17 cellular contexts compared by ENCODE assay signal in genomic region chr10:12403119-12403518, GRCh38. TPM values are rescaled to one million over a fixed set of nuclear protein-coding genes. Genes with fewer than 3 reads are reported as not detected.
A peak's percentile ranks its signal among the peaks of the same experiment; 100 is the strongest.
DNase-seq lines count a peak whose midpoint lies in the region; TF ChIP-seq lines count a peak whose summit lies in the region.
"Had no signal": no experiment of that assay in that cellular context is flagged by ENCODE, and none has a peak within 500 bp of the region (broad histone marks: within the 10 kb centered on the region; RNA-seq: fewer than 3 reads in every experiment).

No MANE protein-coding gene starts in this region.

- peak; percentile 33 for DNase-seq in activated CD8-positive, alpha-beta memory T cell treated with anti-CD3 and anti-CD28 coated beads, Interleukin-2, amount 50 U/mL, for 48 hours
- no peak for DNase-seq in activated CD8-positive, alpha-beta memory T cell treated with anti-CD3 and anti-CD28 coated beads, Interleukin-2, amount 50 U/mL, for 4 hours
- DNase-seq in mesenteric fat pad (ENCODE audit: low spot score) = peak; percentile 59
- no peak for DNase-seq in EL
- DNase-seq in NCI-H146 treated with DMSO at 0.1 percent for 48 hours (lab: John Stamatoyannopoulos, UW; ENCODE audit: unreplicated experiment) = no peak
- DNase-seq in activated gamma-delta T cell (lab: John Stamatoyannopoulos, UW) = no peak
- DNase-seq: BE2C; C1 segment of cervical spinal cord; CD4-positive, CD25-positive, alpha-beta regulatory T cell; CD8-positive, alpha-beta memory T cell; COR-L47; DMS 273 treated with DMSO at 0.1 percent for 48 hours; DMS53; DND-41; GM23248 had no signal

- H4K20me1 ChIP-seq in KMS-11 (ENCODE audit: insufficient read depth) = no peaks in the 10 kb centered on the region

- no peak overlapping the region for H2AFZ ChIP-seq in KMS-11 (ENCODE audit: low read depth)
- H2AFZ ChIP-seq: GM23248 had no signal

- TF ChIP-seq CTCF in KMS-11 (conservative IDR thresholded peaks at IDR 0.05; ENCODE audit: low read depth, low read length) = no peak

- H3K27me3 ChIP-seq in KMS-11 (ENCODE audit: insufficient read depth, low read depth) = no peaks in the 10 kb centered on the region
- H3K27me3 ChIP-seq: BE2C had no signal

- H3K4me3 ChIP-seq in KMS-11 (IDR thresholded peaks at IDR 0.05; ENCODE audit: insufficient read depth, low read depth, low read length) = no peak overlapping the region
- H3K4me3 ChIP-seq: GM23248, HAP-1 had no signal

- H3K79me2 ChIP-seq in KMS-11 (ENCODE audit: insufficient read depth, low read depth) = peaks cover 21% of the 10 kb centered on the region; the same call in 1 of the 2 replicates

- no peaks in the 10 kb centered on the region for H3K36me3 ChIP-seq in KMS-11 (ENCODE audit: insufficient read depth)
- H3K36me3 ChIP-seq: BE2C, HAP-1 had no signal

- no peak overlapping the region for H3K9ac ChIP-seq in KMS-11
- H3K9ac ChIP-seq: GM23248 had no signal

- peaks cover 66% of the 10 kb centered on the region for H3K4me1 ChIP-seq in KMS-11 (ENCODE audit: low read depth, poor library complexity, severe bottlenecking)
- H3K4me1 ChIP-seq: BE2C, HAP-1 had no signal

- peak overlapping the region; percentile 99; the same call in 1 of the 2 replicates for H3K27ac ChIP-seq in KMS-11
- H3K27ac ChIP-seq: GM23248 had no signal

- H3K4me2 ChIP-seq in KMS-11 = peak overlapping the region; percentile 100; the same call in 1 of the 2 replicates

RNA-seq across cellular contexts. Expression of gene CAMK1D, which starts 53.8 kb away (rescaled TPM):
- total RNA-seq in mesenteric fat pad = 16.5 TPM

Comparison
In these comparisons a context has a peak if more than half of its experiments do, and no peak if none do; other contexts are left out.
1. DNase-seq: peak in activated CD8-positive, alpha-beta memory T cell treated with anti-CD3 and anti-CD28 coated beads, Interleukin-2, amount 50 U/mL, for 48 hours (single experiment) and mesenteric fat pad (single experiment); none in activated CD8-positive, alpha-beta memory T cell treated with anti-CD3 and anti-CD28 coated beads, Interleukin-2, amount 50 U/mL, for 4 hours (single experiment), EL (single experiment), NCI-H146 treated with DMSO at 0.1 percent for 48 hours (single experiment) and activated gamma-delta T cell (single experiment).